19 cellular contexts compared by ENCODE assay signal in genomic region chr14:61074852-61075251, GRCh38.
"Had no signal": no experiment of that assay in that cellular context is flagged by ENCODE, and none has a peak within 500 bp of the region (broad histone marks: within the 10 kb centered on the region; RNA-seq: fewer than 3 reads in every experiment).

No MANE protein-coding gene starts in this region.

- H3K4me1 ChIP-seq: left ventricle myocardium inferior, lower lobe of right lung, right atrium auricular region had no signal

- H3K27me3 ChIP-seq: foreskin keratinocyte, hepatocyte, ovary, right atrium auricular region had no signal

- H3K79me2 ChIP-seq: hepatocyte had no signal

- H2AFZ ChIP-seq: hepatocyte had no signal

- H3K27ac ChIP-seq: foreskin keratinocyte, hepatocyte, left ventricle myocardium inferior, lower lobe of right lung, ovary, right atrium auricular region had no signal

- H3K4me3 ChIP-seq: hepatocyte, left ventricle myocardium inferior, lower lobe of right lung, ovary, right atrium auricular region had no signal

- DNase-seq: dermis blood vessel endothelial cell; effector CD4-positive, alpha-beta T cell; endodermal cell; erythroblast; foreskin keratinocyte; head of caudate nucleus; kidney; left cardiac atrium; left ventricle myocardium inferior; lower lobe of right lung; natural killer cell; ovary; small intestine; stimulated activated CD4-positive, alpha-beta T cell treated with anti-CD3 and anti-CD28 coated beads, Interleukin-12 subunit alpha, Interleukin-12 subunit beta, amount 100 ng/mL, for 4 hours; stimulated activated naive CD4-positive, alpha-beta T cell treated with Interleukin-2 at 50 U/mL for 16 hours; trophoblast cell had no signal

- H3K4me2 ChIP-seq: hepatocyte had no signal

- FAIRE-seq: endothelial cell of umbilical vein, kidney, small intestine had no signal

- H3K9me3 ChIP-seq: left ventricle myocardium inferior, lower lobe of right lung, ovary, right atrium auricular region had no signal

- H3K36me3 ChIP-seq: left ventricle myocardium inferior, lower lobe of right lung, ovary, right atrium auricular region had no signal

- ATAC-seq: foreskin keratinocyte, left cardiac atrium, lower lobe of right lung, natural killer cell had no signal
